ENCODE assay signal across 9 cellular contexts in the genomic region with DNA sequence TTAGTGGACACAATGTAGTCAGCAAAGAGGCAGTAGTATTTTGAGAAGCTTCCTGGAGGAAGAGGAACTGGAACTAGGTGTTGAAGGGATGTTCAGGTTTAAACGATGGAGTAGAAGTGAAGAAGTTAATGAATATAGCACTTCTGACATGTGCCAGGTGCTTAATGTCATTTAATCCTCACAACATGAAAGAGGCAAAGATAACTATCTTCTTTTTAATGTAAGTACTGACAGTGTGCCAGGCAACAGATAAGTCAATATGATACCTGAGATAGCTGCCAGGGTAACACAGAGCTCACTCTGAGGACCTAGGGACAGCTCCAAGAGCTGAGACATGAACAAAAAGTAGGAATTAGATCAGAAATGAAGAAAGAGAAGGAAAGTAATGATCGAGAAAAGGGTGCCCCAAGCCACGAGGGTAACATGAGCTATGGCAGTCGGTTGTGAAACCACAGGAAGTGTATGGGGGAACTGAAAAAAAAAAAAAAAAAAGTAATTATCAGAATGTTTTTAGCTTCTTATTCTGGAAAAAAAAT.
DNase-seq lines count a peak whose midpoint lies in the region; ATAC-seq and TF ChIP-seq lines count a peak whose summit lies in the region.
"Had no signal": no experiment of that assay in that cellular context is flagged by ENCODE, and none has a peak within 500 bp of the region (broad histone marks: within the 10 kb centered on the region; RNA-seq: fewer than 3 reads in every experiment).

No MANE protein-coding gene starts in this region.

- peak; percentile 62 for ATAC-seq in HG03039 (IDR thresholded peaks at IDR 0.05; ENCODE audit: unreplicated experiment)
- ATAC-seq in naive thymus-derived CD8-positive, alpha-beta T cell: peak; percentile 61 to 63
- ATAC-seq in GM19397 (IDR thresholded peaks at IDR 0.05; ENCODE audit: unreplicated experiment): no peak

- H3K4me3 ChIP-seq in endodermal cell (ENCODE audit: low read length): no peak overlapping the region
- H3K4me3 ChIP-seq: lung had no signal

- POLR2A ChIA-PET in naive thymus-derived CD8-positive, alpha-beta T cell (lab: Charles Lee): interaction anchor here (0.7 to 1.4 kb wide), 8 partner anchors 11 to 180 kb away, joined by 3 to 6 read pairs (median 3); a partner anchor contains a TSS

- peak overlapping the region in 8 of 10 donors; percentile 70 to 89 (median 80) for H3K4me3 Mint-ChIP-seq in naive thymus-derived CD8-positive, alpha-beta T cell
- H3K4me3 Mint-ChIP-seq in endodermal cell: no peak overlapping the region

- H3K9me3 ChIP-seq in endodermal cell (ENCODE audit: control insufficient read depth, low read length): no peaks in the 10 kb centered on the region

- DNase-seq in NCI-H187 treated with DMSO at 0.1 percent for 48 hours (lab: John Stamatoyannopoulos, UW) (peak; percentile 60), NCI-H187 (lab: John Stamatoyannopoulos, UW) (no peak), NCI-H2171 treated with DMSO at 0.1 percent for 48 hours (lab: John Stamatoyannopoulos, UW) (peak; percentile 96), endodermal cell (no peak), amygdala (lab: John Stamatoyannopoulos, UW) (no peak)
- peak in 5 of 10 donors; percentile 20 to 67 (median 53) for DNase-seq in naive thymus-derived CD8-positive, alpha-beta T cell

- H3K27ac Mint-ChIP-seq in naive thymus-derived CD8-positive, alpha-beta T cell: peak overlapping the region in 3 of 10 donors; percentile 91 to 96 (median 96)
- no peak overlapping the region for H3K27ac Mint-ChIP-seq in endodermal cell

- no peak overlapping the region for H3K9ac ChIP-seq in endodermal cell (ENCODE audit: extremely low read depth, low read length, poor library complexity, severe bottlenecking)

- H3K9me3 Mint-ChIP-seq in naive thymus-derived CD8-positive, alpha-beta T cell: peaks cover 0 to 9% (median 2%) of the 10 kb centered on the region in 9 donors
- no peaks in the 10 kb centered on the region for H3K9me3 Mint-ChIP-seq in endodermal cell

- WGBS in endodermal cell (ENCODE audit: insufficient coverage in 1 of 2, insufficient read length in 1 of 2), 2 experiments: 88 to 90% methylated on average over 3 to 4 of the region's 4 CpGs

- TF ChIP-seq CTCF in endodermal cell (conservative IDR thresholded peaks at IDR 0.05): no peak

- no peak overlapping the region for H3K27ac ChIP-seq in endodermal cell (ENCODE audit: low read depth, low read length)

- no peaks in the 10 kb centered on the region for H3K4me1 ChIP-seq in endodermal cell (ENCODE audit: control insufficient read depth, insufficient read depth, low read length)

- H3K27me3 ChIP-seq in endodermal cell (ENCODE audit: control insufficient read depth, insufficient read depth, low read length, poor library complexity, severe bottlenecking): no peaks in the 10 kb centered on the region

- H3K4me1 Mint-ChIP-seq in naive thymus-derived CD8-positive, alpha-beta T cell: peaks cover 12 to 34% (median 28%) of the 10 kb centered on the region in 4 donors
- H3K4me1 Mint-ChIP-seq in endodermal cell: no peaks in the 10 kb centered on the region

- peaks cover under 1 to 19% (median 5%) of the 10 kb centered on the region in 3 donors for H3K36me3 Mint-ChIP-seq in naive thymus-derived CD8-positive, alpha-beta T cell
- no peaks in the 10 kb centered on the region for H3K36me3 Mint-ChIP-seq in endodermal cell (ENCODE audit: low read depth)

- H3K36me3 ChIP-seq in endodermal cell (ENCODE audit: control insufficient read depth, insufficient read depth, low read length): no peaks in the 10 kb centered on the region

- no peaks in the 10 kb centered on the region for H3K27me3 Mint-ChIP-seq in naive thymus-derived CD8-positive, alpha-beta T cell
- H3K27me3 Mint-ChIP-seq in endodermal cell (ENCODE audit: insufficient read depth): peaks cover 11% of the 10 kb centered on the region

Comparison
In these comparisons a context has a peak if more than half of its experiments do, and no peak if none do; other contexts are left out.
1. DNase-seq: peak in NCI-H187 treated with DMSO at 0.1 percent for 48 hours (single experiment) and NCI-H2171 treated with DMSO at 0.1 percent for 48 hours (single experiment); none in NCI-H187 (0 of 2), endodermal cell (single experiment) and amygdala (0 of 56).